ENCODE assay signal across 9 cellular contexts in the genomic region with DNA sequence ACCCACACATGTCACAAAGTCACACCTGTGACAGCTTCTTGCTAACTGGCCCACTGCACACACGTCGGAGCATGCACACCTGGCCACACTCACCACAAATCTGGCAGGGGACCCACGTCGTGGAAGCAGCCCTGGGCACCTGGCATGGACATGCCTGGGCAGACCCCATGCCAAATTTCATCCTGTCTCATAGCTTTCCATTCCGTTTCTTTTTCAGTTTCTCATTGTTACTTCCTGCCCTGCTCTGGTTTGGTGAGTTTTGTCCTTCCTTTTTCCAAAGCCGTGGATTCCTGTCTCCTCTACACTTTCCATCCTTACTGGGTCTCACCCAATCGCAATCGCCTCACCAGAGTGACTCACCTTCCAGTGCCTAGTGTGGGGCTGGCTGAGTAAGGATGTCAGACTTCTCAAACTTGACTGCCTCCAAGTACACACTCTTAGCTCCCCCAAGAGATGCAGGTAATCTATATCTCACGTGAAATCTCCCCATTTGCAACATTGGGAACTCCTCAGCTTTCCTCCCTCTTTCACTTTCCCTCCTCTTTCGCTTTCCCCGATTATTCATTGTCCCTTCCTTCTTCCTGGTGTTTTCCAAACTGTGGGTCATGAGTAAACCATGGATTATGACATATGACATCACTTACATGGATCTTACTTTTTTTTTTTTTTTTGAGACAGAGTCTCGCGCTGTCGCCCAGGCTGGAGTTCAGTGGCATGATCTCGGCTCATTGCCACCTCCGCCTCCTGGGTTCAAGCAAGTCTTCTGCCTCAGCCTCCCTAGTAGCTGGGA. TPM values are rescaled to one million over a fixed set of nuclear protein-coding genes. Genes with fewer than 3 reads are reported as not detected.
A peak's percentile ranks its signal among the peaks of the same experiment; 100 is the strongest.
DNase-seq lines count a peak whose midpoint lies in the region; TF ChIP-seq lines count a peak whose summit lies in the region.
"Had no signal": no experiment of that assay in that cellular context is flagged by ENCODE, and none has a peak within 500 bp of the region (broad histone marks: within the 10 kb centered on the region; RNA-seq: fewer than 3 reads in every experiment).

No MANE protein-coding gene starts in this region.

- peak overlapping the region; percentile 90 for H3K4me3 Mint-ChIP-seq in endothelial cell (ENCODE audit: unreplicated experiment)

- H3K27ac ChIP-seq in rectal smooth muscle tissue (ENCODE audit: low read depth, low read length) (no peak overlapping the region), SJCRH30 (no peak overlapping the region)

- H3K36me3 Mint-ChIP-seq in endothelial cell (ENCODE audit: low read depth, unreplicated experiment), result peaks cover 7% of the 10 kb centered on the region

- H3K27ac Mint-ChIP-seq in endothelial cell (ENCODE audit: unreplicated experiment), result peak overlapping the region; percentile 93

- no peaks in the 10 kb centered on the region for H3K9me3 Mint-ChIP-seq in endothelial cell (ENCODE audit: unreplicated experiment)

- DNase-seq in activated effector memory CD4-positive, alpha-beta T cell treated with anti-CD3 and anti-CD28 coated beads, Interleukin-2, amount 50 U/mL, for 16 hours, result peak; percentile 70
- no peak for DNase-seq in activated effector memory CD4-positive, alpha-beta T cell treated with Interleukin-2 at 50 U/mL for 16 hours
- DNase-seq in RPMI8226 (peak; percentile 77), endothelial cell (ENCODE audit: low spot score) (no peak), SJCRH30 (no peak), NOMO-1 treated with DMSO at 0.1 percent for 48 hours (lab: John Stamatoyannopoulos, UW; ENCODE audit: unreplicated experiment) (no peak), GM19238 (ENCODE audit: insufficient read length, low spot score) (no peak)

- H3K4me1 ChIP-seq in rectal smooth muscle tissue (ENCODE audit: control insufficient read depth, insufficient read depth, low read length) (peaks cover 19% of the 10 kb centered on the region), SJCRH30 (peaks cover 19% of the 10 kb centered on the region; the same call in 1 of the 2 replicates)

- no peak overlapping the region for H3K9ac ChIP-seq in rectal smooth muscle tissue (ENCODE audit: low read length)

- no peaks in the 10 kb centered on the region for H3K9me3 ChIP-seq in SJCRH30 (replicated peaks)
- H3K9me3 ChIP-seq: thyroid gland had no signal

- no peaks in the 10 kb centered on the region for H3K27me3 ChIP-seq in rectal smooth muscle tissue (ENCODE audit: control insufficient read depth, insufficient read depth, low read length)
- peaks cover 8% of the 10 kb centered on the region; the same call in 1 of the 2 replicates for H3K27me3 ChIP-seq in SJCRH30
- H3K27me3 ChIP-seq: thyroid gland had no signal

- no peaks in the 10 kb centered on the region for H3K36me3 ChIP-seq in rectal smooth muscle tissue (ENCODE audit: control insufficient read depth, insufficient read depth, low read length)
- H3K36me3 ChIP-seq in SJCRH30, result no peaks in the 10 kb centered on the region
- H3K36me3 ChIP-seq: thyroid gland had no signal

- TF ChIP-seq CTCF in endothelial cell (IDR thresholded peaks at IDR 0.05; ENCODE audit: unreplicated experiment), result no peak

- peaks cover 17% of the 10 kb centered on the region for H3K27me3 Mint-ChIP-seq in endothelial cell (ENCODE audit: unreplicated experiment)

- H3K4me1 Mint-ChIP-seq in endothelial cell (ENCODE audit: unreplicated experiment), result peaks cover 15% of the 10 kb centered on the region

- peak overlapping the region; percentile 49 for H3K4me3 ChIP-seq in rectal smooth muscle tissue (ENCODE audit: low read length)
- no peak overlapping the region for H3K4me3 ChIP-seq in SJCRH30
- H3K4me3 ChIP-seq: thyroid gland had no signal

RNA-seq across cellular contexts. Expression of a gene that starts 1.6 kb away (rescaled TPM):
- 18.6 TPM for total RNA-seq in endothelial cell (ENCODE audit: unreplicated experiment)
- total RNA-seq in SJCRH30 (2014; rRNA removed; shearing (Covaris generic)), result 1.7 and 2.3 TPM in 2 replicates

RNA-seq across cellular contexts. Expression of a gene that starts 23.7 kb away (rescaled TPM):
- total RNA-seq in endothelial cell (ENCODE audit: unreplicated experiment), result 28.0 TPM
- 7.2 and 10.7 TPM in 2 replicates for total RNA-seq in SJCRH30 (2014; rRNA removed; shearing (Covaris generic))

RNA-seq across cellular contexts. Expression of a gene that starts 42.1 kb away (rescaled TPM):
- total RNA-seq in endothelial cell (ENCODE audit: unreplicated experiment), result 4.8 TPM
- total RNA-seq in SJCRH30 (2014; rRNA removed; shearing (Covaris generic)), result 1.4 and 2.4 TPM in 2 replicates

Comparison
In these comparisons a context has a peak if more than half of its experiments do, and no peak if none do; other contexts are left out.
1. DNase-seq: peak in activated effector memory CD4-positive, alpha-beta T cell treated with anti-CD3 and anti-CD28 coated beads, Interleukin-2, amount 50 U/mL, for 16 hours (single experiment) and RPMI8226 (single experiment); none in activated effector memory CD4-positive, alpha-beta T cell treated with Interleukin-2 at 50 U/mL for 16 hours (single experiment), endothelial cell (single experiment), SJCRH30 (0 of 2), NOMO-1 treated with DMSO at 0.1 percent for 48 hours (single experiment) and GM19238 (single experiment).